In the genomic region with DNA sequence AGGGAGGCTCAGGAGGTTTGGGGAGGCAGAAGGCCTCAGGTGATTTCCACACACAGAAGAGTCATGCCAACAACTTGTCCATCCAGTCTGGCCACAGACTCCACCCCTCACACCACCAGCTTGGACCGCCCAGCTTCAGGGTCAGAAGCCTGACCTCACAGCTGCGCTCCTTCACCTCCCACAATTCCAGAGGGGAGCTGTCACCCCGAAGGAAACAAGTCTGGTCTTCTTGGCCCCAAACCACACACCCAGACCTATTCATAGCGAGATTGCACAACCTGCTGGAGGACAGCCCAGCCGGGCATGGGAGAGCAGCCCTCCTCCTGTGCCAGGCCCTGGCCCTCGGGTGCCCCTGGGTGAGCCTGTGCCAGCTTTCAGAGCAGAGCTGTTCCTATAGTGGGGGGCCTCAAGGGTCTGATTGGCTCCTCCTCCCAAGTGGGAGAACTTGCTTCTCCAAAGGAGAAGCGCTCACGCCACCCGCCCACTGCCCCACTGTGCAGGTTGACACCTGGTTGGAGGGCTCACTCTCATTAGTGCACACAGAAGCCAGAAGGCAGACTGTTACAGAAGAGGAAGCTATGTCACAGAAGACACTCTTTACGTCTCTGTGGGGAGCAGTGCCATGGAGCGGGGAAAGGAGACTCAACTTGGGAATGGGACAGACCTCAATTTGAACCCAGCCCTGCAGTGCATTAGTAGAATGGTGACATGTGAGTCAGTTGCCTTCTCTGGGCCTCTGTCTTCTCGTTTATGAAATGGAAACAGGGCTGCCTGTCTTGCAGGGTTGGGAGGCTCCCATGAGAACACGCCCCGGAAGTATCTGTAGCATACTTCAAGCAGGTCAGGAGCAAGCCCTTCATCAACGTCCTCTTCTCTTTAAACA, we compare ENCODE assay signal across 10 cellular contexts.
DNase-seq lines count a peak whose midpoint lies in the region; ATAC-seq, FAIRE-seq and TF ChIP-seq lines count a peak whose summit lies in the region.
"Had no signal": no experiment of that assay in that cellular context is flagged by ENCODE, and none has a peak within 500 bp of the region (broad histone marks: within the 10 kb centered on the region; RNA-seq: fewer than 3 reads in every experiment).

No MANE protein-coding gene starts in this region.

- no peak for TF ChIP-seq RAD21 in SK-N-SH (IDR thresholded peaks at IDR 0.05; ENCODE audit: low read length)

- H3K27me3 ChIP-seq in SK-N-SH (ENCODE audit: insufficient read depth) (no peaks in the 10 kb centered on the region), bronchial epithelial cell (ENCODE audit: control insufficient read depth, insufficient read depth, low read length) (no peaks in the 10 kb centered on the region), right lobe of liver (no peaks in the 10 kb centered on the region), aorta (ENCODE audit: control insufficient read depth in 1 of 2, insufficient read depth in 2 of 2, low read length in 1 of 2) (no peaks in the 10 kb centered on the region)
- no peaks in the 10 kb centered on the region for H3K27me3 ChIP-seq in CD8-positive, alpha-beta T cell (ENCODE audit: insufficient read depth, low read length)

- CTCF ChIA-PET in SK-N-SH (lab: Yijun Ruan, JAX) = no interaction called here
- CTCF ChIA-PET in CD8-positive, alpha-beta T cell (lab: Charles Lee) = interaction anchor here (0.6 kb wide), 1 partner anchor 1994 kb away, joined by 3 read pairs; no protein-coding TSS in a partner anchor

- WGBS in SK-N-SH (ENCODE audit: low lambda C conversion rate) = 81% methylated on average over 12 of the region's 15 CpGs
- 74% methylated on average over 4 of the region's 15 CpGs for WGBS in right lobe of liver (ENCODE audit: insufficient coverage, low coverage, low lambda C conversion rate, missing lambda C conversion rate)
- 27 to 30% methylated on average over 15 of the region's 15 CpGs for WGBS in aorta, 2 donors

- H3K4me1 Mint-ChIP-seq in CD8-positive, alpha-beta T cell (ENCODE audit: low read depth) = peaks cover 18% of the 10 kb centered on the region

- H4K20me1 ChIP-seq in SK-N-SH (ENCODE audit: insufficient read depth) = peaks cover 8% of the 10 kb centered on the region; the same call in 1 of the 2 replicates

- no peaks in the 10 kb centered on the region for H3K27me3 Mint-ChIP-seq in CD8-positive, alpha-beta T cell (ENCODE audit: low read depth)

- no peak overlapping the region for H2AFZ ChIP-seq in SK-N-SH (ENCODE audit: low read depth)

- no peak for TF ChIP-seq POLR2A in right lobe of liver (IDR thresholded peaks at IDR 0.05)

- H3K4me2 ChIP-seq in SK-N-SH = no peak overlapping the region

- TF ChIP-seq EP300 in SK-N-SH (IDR thresholded peaks at IDR 0.05; ENCODE audit: borderline replicate concordance in 1 of 2, low read depth in 1 of 2, low read length in 1 of 2) = no peak

- H3K4me3 Mint-ChIP-seq in CD8-positive, alpha-beta T cell = no peak overlapping the region

- no peaks in the 10 kb centered on the region for H3K79me2 ChIP-seq in SK-N-SH (ENCODE audit: insufficient read depth)

- ATAC-seq in SK-N-SH treated with all-trans-retinoic acid at 6 μM for 48 hours (no peak), right lobe of liver (peak; percentile 89 to 92 (median 90)), aorta (ENCODE audit: low FRiP score) (peak; percentile 91)
- ATAC-seq in CD8-positive, alpha-beta T cell = no peak

- H3K9me2 ChIP-seq in SK-N-SH = no peaks in the 10 kb centered on the region

- H3K36me3 ChIP-seq in SK-N-SH (replicated peaks in 1 of 2; ENCODE audit: control insufficient read depth in 1 of 2, insufficient read depth in 2 of 2, low read length in 1 of 2) (peaks cover 8 to 12% of the 10 kb centered on the region in 2 experiments), bronchial epithelial cell (ENCODE audit: control insufficient read depth, insufficient read depth, low read length) (peaks cover 2% of the 10 kb centered on the region), right lobe of liver (peaks cover 0 to 4% (median 0%) of the 10 kb centered on the region in 4 donors), aorta (ENCODE audit: control insufficient read depth in 1 of 2, insufficient read depth in 2 of 2, low read length in 1 of 2) (peaks cover 0 to 2% of the 10 kb centered on the region in 2 donors)
- H3K36me3 ChIP-seq in CD8-positive, alpha-beta T cell (ENCODE audit: insufficient read depth, low read length) = no peaks in the 10 kb centered on the region

- no peaks in the 10 kb centered on the region for H3K9me3 ChIP-seq in SK-N-SH
- no peaks in the 10 kb centered on the region for H3K9me3 ChIP-seq in right lobe of liver
- no peaks in the 10 kb centered on the region for H3K9me3 ChIP-seq in aorta (ENCODE audit: control insufficient read depth, low read length)
- H3K9me3 ChIP-seq in CD8-positive, alpha-beta T cell (ENCODE audit: low read length) = no peaks in the 10 kb centered on the region

- intact Hi-C loops in right lobe of liver (cut with DNase I) = no loop called here
- intact Hi-C loops in aorta (cut with DNase I) = no loop called here
- intact Hi-C loops in CD8-positive, alpha-beta T cell (cut with DNase I, micrococcal nuclease) = loop anchor here in 1 of 2 experiments (10.0 kb wide), 1 partner anchor 125 kb away; the partner anchor contains the start of gene FOXO3

- POLR2A ChIA-PET in SK-N-SH (lab: Yijun Ruan, JAX) = no interaction called here
- POLR2A ChIA-PET in CD8-positive, alpha-beta T cell (lab: Charles Lee) = no interaction called here

- H3K4me3 ChIP-seq in SK-N-SH (ENCODE audit: low read depth in 2 of 2, low read length in 1 of 2) (no peak overlapping the region), bronchial epithelial cell (ENCODE audit: low read depth, low read length) (no peak overlapping the region), right lobe of liver (no peak overlapping the region), aorta (ENCODE audit: low read length in 2 of 2) (no peak overlapping the region)
- H3K4me3 ChIP-seq in CD8-positive, alpha-beta T cell (ENCODE audit: low read depth, low read length) = no peak overlapping the region

- peak; percentile 99 for FAIRE-seq in bronchial epithelial cell (lab: Jason Lieb, UNC)
- FAIRE-seq: A204.1, frontal cortex had no signal

- H3K4me1 ChIP-seq in SK-N-SH (ENCODE audit: control insufficient read depth in 1 of 2, insufficient read depth in 2 of 2, low read depth in 1 of 2, low read length in 1 of 2) (peaks cover 6 to 28% of the 10 kb centered on the region in 2 experiments; a peak in 3 of 4 replicates), right lobe of liver (peaks cover 0 to 25% (median 7%) of the 10 kb centered on the region in 4 donors), aorta (ENCODE audit: control insufficient read depth in 1 of 2, insufficient read depth in 2 of 2, low read length in 2 of 2) (peaks cover 10 to 18% of the 10 kb centered on the region in 2 donors)
- no peaks in the 10 kb centered on the region for H3K4me1 ChIP-seq in CD8-positive, alpha-beta T cell (ENCODE audit: insufficient read depth, low read length)

- no peaks in the 10 kb centered on the region for H3K9me3 Mint-ChIP-seq in CD8-positive, alpha-beta T cell

- H3F3A ChIP-seq in SK-N-SH (replicated peaks; ENCODE audit: insufficient read depth) = no peaks in the 10 kb centered on the region

- H3K27ac ChIP-seq in SK-N-SH (ENCODE audit: low read depth in 2 of 2, low read length in 1 of 2) (no peak overlapping the region), right lobe of liver (peak overlapping the region in 1 of 3 donors; percentile 38), aorta (ENCODE audit: low read depth in 1 of 2, low read length in 2 of 2) (peak overlapping the region in 1 of 2 donors; percentile 29)
- no peak overlapping the region for H3K27ac ChIP-seq in CD8-positive, alpha-beta T cell (ENCODE audit: low read depth, low read length)

- DNase-seq in SK-N-SH = no peak
- DNase-seq in bronchial epithelial cell (ENCODE audit: low read depth) = peak; percentile 99
- DNase-seq in right lobe of liver = peak; percentile 88 to 95 (median 94)
- DNase-seq in aorta = peak; percentile 92 to 95
- no peak for DNase-seq in CD8-positive, alpha-beta T cell
- no peak for DNase-seq in COLO668 (lab: John Stamatoyannopoulos, UW; ENCODE audit: unreplicated experiment)
- DNase-seq in DMS114 treated with DMSO at 0.1 percent for 48 hours (lab: John Stamatoyannopoulos, UW; ENCODE audit: unreplicated experiment) = no peak

- H3K36me3 Mint-ChIP-seq in CD8-positive, alpha-beta T cell = peaks cover 16% of the 10 kb centered on the region

- TF ChIP-seq CTCF in SK-N-SH (IDR thresholded peaks at IDR 0.05) (no peak), bronchial epithelial cell (IDR thresholded peaks at IDR 0.05; ENCODE audit: insufficient read depth, low read length, severe bottlenecking) (no peak), right lobe of liver (IDR thresholded peaks at IDR 0.05) (no peak)
- no peak for TF ChIP-seq CTCF in CD8-positive, alpha-beta T cell (IDR thresholded peaks at IDR 0.05)

- H3K27ac Mint-ChIP-seq in CD8-positive, alpha-beta T cell = no peak overlapping the region

- H3K9ac ChIP-seq in SK-N-SH = no peak overlapping the region

TF ChIP-seq in SK-N-SH, 30 proteins besides CTCF, POLR2A, EP300 and RAD21:
- peak; percentile 44 for TF ChIP-seq NFIC (IDR thresholded peaks at IDR 0.05; ENCODE audit: borderline replicate concordance)
- no peak for TF ChIP-seq JUND (IDR thresholded peaks at IDR 0.05)
TF ChIP-seq in SK-N-SH: peak in this region for 1.

TF ChIP-seq in SK-N-SH treated with all-trans-retinoic acid at 6 μM for 48 hours, 23 proteins besides CTCF, POLR2A, EP300 and RAD21:
- TF ChIP-seq GLIS3 (CRISPR knock-in tag; IDR thresholded peaks at IDR 0.05) (no peak), PPARA (CRISPR knock-in tag; IDR thresholded peaks at IDR 0.05; ENCODE audit: borderline replicate concordance) (no peak), ZFP3 (CRISPR knock-in tag; IDR thresholded peaks at IDR 0.05) (no peak), ARNTL (CRISPR knock-in tag; IDR thresholded peaks at IDR 0.05; ENCODE audit: borderline replicate concordance, low read depth) (no peak), RARB (CRISPR knock-in tag; IDR thresholded peaks at IDR 0.05) (no peak), ZC3H10 (CRISPR knock-in tag; IDR thresholded peaks at IDR 0.05) (no peak)
- TF ChIP-seq, protein P1, sequence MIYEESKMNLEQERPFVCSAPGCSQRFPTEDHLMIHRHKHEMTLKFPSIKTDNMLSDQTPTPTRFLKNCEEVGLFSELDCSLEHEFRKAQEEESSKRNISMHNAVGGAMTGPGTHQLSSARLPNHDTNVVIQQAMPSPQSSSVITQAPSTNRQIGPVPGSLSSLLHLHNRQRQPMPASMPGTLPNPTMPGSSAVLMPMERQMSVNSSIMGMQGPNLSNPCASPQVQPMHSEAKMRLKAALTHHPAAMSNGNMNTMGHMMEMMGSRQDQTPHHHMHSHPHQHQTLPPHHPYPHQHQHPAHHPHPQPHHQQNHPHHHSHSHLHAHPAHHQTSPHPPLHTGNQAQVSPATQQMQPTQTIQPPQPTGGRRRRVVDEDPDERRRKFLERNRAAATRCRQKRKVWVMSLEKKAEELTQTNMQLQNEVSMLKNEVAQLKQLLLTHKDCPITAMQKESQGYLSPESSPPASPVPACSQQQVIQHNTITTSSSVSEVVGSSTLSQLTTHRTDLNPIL (CRISPR knock-in tag; IDR thresholded peaks at IDR 0.05; ENCODE audit: low read depth) = no peak

Comparison
In these comparisons a context has a peak if more than half of its experiments do, and no peak if none do; other contexts are left out.
1. DNase-seq: peak in bronchial epithelial cell (single experiment), right lobe of liver (3 of 3) and aorta (2 of 2); none in SK-N-SH (single experiment), CD8-positive, alpha-beta T cell (0 of 7), COLO668 (single experiment) and DMS114 treated with DMSO at 0.1 percent for 48 hours (single experiment).
2. ATAC-seq: peak in right lobe of liver (4 of 4) and aorta (single experiment); none in SK-N-SH treated with all-trans-retinoic acid at 6 μM for 48 hours (single experiment) and CD8-positive, alpha-beta T cell (single experiment).